8 cellular contexts compared by ENCODE assay signal in genomic region chr1:58783993-58784757, GRCh38. TPM values are rescaled to one million over a fixed set of nuclear protein-coding genes. Genes with fewer than 3 reads are reported as not detected.
DNase-seq lines count a peak whose midpoint lies in the region; ATAC-seq and TF ChIP-seq lines count a peak whose summit lies in the region.

JUN (minus strand) TSS chr1:58784047; CDS start chr1:58783070, 977 bp downstream.

- H3K27ac ChIP-seq in ovary: peak within 1 kb of the TSS; percentile 93 to 99
- peak within 1 kb of the TSS; percentile 99 for H3K27ac ChIP-seq in thyroid gland

- peak; percentile 80 for TF ChIP-seq EP300 in ovary (IDR thresholded peaks at IDR 0.05)

- H3K36me3 Mint-ChIP-seq in activated naive CD8-positive, alpha-beta T cell treated with anti-CD3 and anti-CD28 coated beads, Interleukin-2, amount 50 U/mL, for 24 hours (ENCODE audit: low read depth): peaks cover 26% of the 10 kb centered on the region

- peak; percentile 81 for TF ChIP-seq POLR2A in ovary (IDR thresholded peaks at IDR 0.05)
- peak; percentile 91 to 100 for TF ChIP-seq POLR2A in thyroid gland (IDR thresholded peaks at IDR 0.05)

- ATAC-seq in HG02763 (IDR thresholded peaks at IDR 0.05; ENCODE audit: unreplicated experiment): peak; percentile 76
- ATAC-seq in activated naive CD8-positive, alpha-beta T cell treated with anti-CD3 and anti-CD28 coated beads, Interleukin-2, amount 50 U/mL, for 24 hours: peak; percentile 87
- peak; percentile 91 for ATAC-seq in Right ventricle myocardium inferior

- H3K9me3 ChIP-seq in ovary (no peaks in the 10 kb centered on the region), thyroid gland (no peaks in the 10 kb centered on the region)

- H3K27me3 ChIP-seq in ovary (no peaks in the 10 kb centered on the region), thyroid gland (no peaks in the 10 kb centered on the region)

- intact Hi-C loops in Right ventricle myocardium inferior (cut with DNase I) (loop anchor here (1.0 to 2.0 kb wide), 10 partner anchors 31 to 917 kb away; partner anchors contain the start of gene FGGY), ovary (cut with DNase I) (loop anchor here (2.0 to 10.0 kb wide), 9 partner anchors 111 to 923 kb away; partner anchors contain the start of gene FGGY (in 3 of the 4)), thyroid gland (cut with DNase I) (no loop called here)

- DNase-seq in GM12865 (ENCODE audit: low read depth) (peak; percentile 99), NCI-H1417 treated with DMSO at 0.1 percent for 48 hours (lab: John Stamatoyannopoulos, UW) (peak; percentile 88), SW480 (ENCODE audit: low spot score) (peak; percentile 98), Right ventricle myocardium inferior (ENCODE audit: missing footprints) (peak; percentile 99), ovary (peak; percentile 100), thyroid gland (peak; percentile 100)
- DNase-seq in activated naive CD8-positive, alpha-beta T cell treated with anti-CD3 and anti-CD28 coated beads, Interleukin-2, amount 50 U/mL, for 24 hours: peak; percentile 96

- H3K4me3 Mint-ChIP-seq in activated naive CD8-positive, alpha-beta T cell treated with anti-CD3 and anti-CD28 coated beads, Interleukin-2, amount 50 U/mL, for 24 hours: peak within 1 kb of the TSS; percentile 86

- H3K4me1 ChIP-seq in ovary (ENCODE audit: insufficient read depth): peaks cover 1% of the 10 kb centered on the region
- peaks cover 8 to 20% of the 10 kb centered on the region in 2 donors for H3K4me1 ChIP-seq in thyroid gland

- H3K9me3 Mint-ChIP-seq in activated naive CD8-positive, alpha-beta T cell treated with anti-CD3 and anti-CD28 coated beads, Interleukin-2, amount 50 U/mL, for 24 hours: peaks cover 6% of the 10 kb centered on the region

- H3K27ac Mint-ChIP-seq in activated naive CD8-positive, alpha-beta T cell treated with anti-CD3 and anti-CD28 coated beads, Interleukin-2, amount 50 U/mL, for 24 hours: peak within 1 kb of the TSS; percentile 90

- WGBS in ovary, 3 donors: 0 to 1% (median 0%) methylated on average over 52 to 57 of the region's 57 CpGs
- WGBS in thyroid gland, 2 donors: 0 to 1% methylated on average over 33 to 37 of the region's 57 CpGs

- H3K4me3 ChIP-seq in GM12865 (ENCODE audit: low read depth, low read length): peak within 1 kb of the TSS; percentile 91
- H3K4me3 ChIP-seq in ovary: peak within 1 kb of the TSS; percentile 89
- peak within 1 kb of the TSS; percentile 53 to 99 (median 73) for H3K4me3 ChIP-seq in thyroid gland (replicated peaks in 1 of 3)

- peaks cover 2% of the 10 kb centered on the region for H3K27me3 Mint-ChIP-seq in activated naive CD8-positive, alpha-beta T cell treated with anti-CD3 and anti-CD28 coated beads, Interleukin-2, amount 50 U/mL, for 24 hours

- TF ChIP-seq CTCF in GM12865 (IDR thresholded peaks at IDR 0.05; ENCODE audit: insufficient read depth, low read depth, low read length, missing control alignments) (no peak), ovary (IDR thresholded peaks at IDR 0.05) (peak in 1 of 3 donors; percentile 9), thyroid gland (IDR thresholded peaks at IDR 0.05) (peak in 3 of 6 experiments; percentile 17 to 32 (median 21))

- H3K4me1 Mint-ChIP-seq in activated naive CD8-positive, alpha-beta T cell treated with anti-CD3 and anti-CD28 coated beads, Interleukin-2, amount 50 U/mL, for 24 hours: peaks cover 32% of the 10 kb centered on the region

- H3K36me3 ChIP-seq in ovary (no peaks in the 10 kb centered on the region), thyroid gland (peaks cover 6 to 16% of the 10 kb centered on the region in 2 donors)

RNA-seq across cellular contexts. Expression of gene JUN, which starts in this region (rescaled TPM):
- total RNA-seq in Right ventricle myocardium inferior (64.2 TPM), ovary (100 to 1,000 TPM in 6 of 7 donors, 10 to 100 TPM in 1; 50.7 to 740 (median 155) TPM), thyroid gland (100 to 1,000 TPM; 124 to 283 (median 133) TPM)
- 100 to 1,000 TPM; 125 to 231 TPM for polyA plus RNA-seq in ovary

Comparison
In these comparisons a context has a peak if more than half of its experiments do, and no peak if none do; other contexts are left out.
1. Peak in every context shown above with its lines: DNase-seq, ATAC-seq, H3K4me3 ChIP-seq and H3K27ac ChIP-seq.